Comparison of ENCODE assay signal across 1 cellular context in genomic region chr1:26695417-26696190, GRCh38.
TF ChIP-seq lines count a peak whose summit lies in the region.

ARID1A (plus strand) TSS chr1:26696015; CDS start chr1:26696404, 389 bp downstream.

TF ChIP-seq in SK-N-SH, 30 proteins besides CTCF, POLR2A, EP300 and RAD21 (continued from another document):
- peak; percentile 81; the same call in 1 of the 2 replicates for TF ChIP-seq FOXJ3 (CRISPR knock-in tag; IDR thresholded peaks at IDR 0.05)
- TF ChIP-seq, protein P1, sequence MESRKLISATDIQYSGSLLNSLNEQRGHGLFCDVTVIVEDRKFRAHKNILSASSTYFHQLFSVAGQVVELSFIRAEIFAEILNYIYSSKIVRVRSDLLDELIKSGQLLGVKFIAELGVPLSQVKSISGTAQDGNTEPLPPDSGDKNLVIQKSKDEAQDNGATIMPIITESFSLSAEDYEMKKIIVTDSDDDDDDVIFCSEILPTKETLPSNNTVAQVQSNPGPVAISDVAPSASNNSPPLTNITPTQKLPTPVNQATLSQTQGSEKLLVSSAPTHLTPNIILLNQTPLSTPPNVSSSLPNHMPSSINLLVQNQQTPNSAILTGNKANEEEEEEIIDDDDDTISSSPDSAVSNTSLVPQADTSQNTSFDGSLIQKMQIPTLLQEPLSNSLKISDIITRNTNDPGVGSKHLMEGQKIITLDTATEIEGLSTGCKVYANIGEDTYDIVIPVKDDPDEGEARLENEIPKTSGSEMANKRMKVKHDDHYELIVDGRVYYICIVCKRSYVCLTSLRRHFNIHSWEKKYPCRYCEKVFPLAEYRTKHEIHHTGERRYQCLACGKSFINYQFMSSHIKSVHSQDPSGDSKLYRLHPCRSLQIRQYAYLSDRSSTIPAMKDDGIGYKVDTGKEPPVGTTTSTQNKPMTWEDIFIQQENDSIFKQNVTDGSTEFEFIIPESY (IDR thresholded peaks at IDR 0.05; ENCODE audit: borderline replicate concordance, low read depth): no peak
- TF ChIP-seq, protein P2, sequence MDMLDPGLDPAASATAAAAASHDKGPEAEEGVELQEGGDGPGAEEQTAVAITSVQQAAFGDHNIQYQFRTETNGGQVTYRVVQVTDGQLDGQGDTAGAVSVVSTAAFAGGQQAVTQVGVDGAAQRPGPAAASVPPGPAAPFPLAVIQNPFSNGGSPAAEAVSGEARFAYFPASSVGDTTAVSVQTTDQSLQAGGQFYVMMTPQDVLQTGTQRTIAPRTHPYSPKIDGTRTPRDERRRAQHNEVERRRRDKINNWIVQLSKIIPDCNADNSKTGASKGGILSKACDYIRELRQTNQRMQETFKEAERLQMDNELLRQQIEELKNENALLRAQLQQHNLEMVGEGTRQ (IDR thresholded peaks at IDR 0.05; ENCODE audit: borderline replicate concordance, low read depth, low read length): no peak
- TF ChIP-seq USF1 (IDR thresholded peaks at IDR 0.05; ENCODE audit: borderline replicate concordance, low read depth): no peak
- peak; percentile 66 for TF ChIP-seq NFIC (IDR thresholded peaks at IDR 0.05; ENCODE audit: borderline replicate concordance)
- peak; percentile 82; the same call in 1 of the 2 replicates for TF ChIP-seq SIN3A (IDR thresholded peaks at IDR 0.05; ENCODE audit: borderline replicate concordance, low read depth, low read length)
- peak; percentile 91 for TF ChIP-seq JUND (IDR thresholded peaks at IDR 0.05)
- TF ChIP-seq RXRA (IDR thresholded peaks at IDR 0.05; ENCODE audit: borderline replicate concordance, low read depth): peak; percentile 10; the same call in 1 of the 2 replicates
- TF ChIP-seq RCOR1 (IDR thresholded peaks at IDR 0.05; ENCODE audit: low read length): peak; percentile 73
- TF ChIP-seq MXI1 (IDR thresholded peaks at IDR 0.05; ENCODE audit: low read depth, low read length): peak; percentile 74; the same call in 1 of the 2 replicates
- peak; percentile 71; the same call in 1 of the 2 replicates for TF ChIP-seq RFX5 (IDR thresholded peaks at IDR 0.05; ENCODE audit: low read length)
- TF ChIP-seq REST (IDR thresholded peaks at IDR 0.05; ENCODE audit: low read depth, low read length): peak; percentile 73
- TF ChIP-seq TCF12 (IDR thresholded peaks at IDR 0.05): peak; percentile 41; the same call in 1 of the 2 replicates
- TF ChIP-seq CHD2 (IDR thresholded peaks at IDR 0.05; ENCODE audit: low read length, partially characterized antibody): peak; percentile 91
- TF ChIP-seq, protein P3, sequence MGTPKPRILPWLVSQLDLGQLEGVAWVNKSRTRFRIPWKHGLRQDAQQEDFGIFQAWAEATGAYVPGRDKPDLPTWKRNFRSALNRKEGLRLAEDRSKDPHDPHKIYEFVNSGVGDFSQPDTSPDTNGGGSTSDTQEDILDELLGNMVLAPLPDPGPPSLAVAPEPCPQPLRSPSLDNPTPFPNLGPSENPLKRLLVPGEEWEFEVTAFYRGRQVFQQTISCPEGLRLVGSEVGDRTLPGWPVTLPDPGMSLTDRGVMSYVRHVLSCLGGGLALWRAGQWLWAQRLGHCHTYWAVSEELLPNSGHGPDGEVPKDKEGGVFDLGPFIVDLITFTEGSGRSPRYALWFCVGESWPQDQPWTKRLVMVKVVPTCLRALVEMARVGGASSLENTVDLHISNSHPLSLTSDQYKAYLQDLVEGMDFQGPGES (IDR thresholded peaks at IDR 0.05; ENCODE audit: low read depth, low read length): no peak
